ENCODE assay signal across 19 cellular contexts in the genomic region with DNA sequence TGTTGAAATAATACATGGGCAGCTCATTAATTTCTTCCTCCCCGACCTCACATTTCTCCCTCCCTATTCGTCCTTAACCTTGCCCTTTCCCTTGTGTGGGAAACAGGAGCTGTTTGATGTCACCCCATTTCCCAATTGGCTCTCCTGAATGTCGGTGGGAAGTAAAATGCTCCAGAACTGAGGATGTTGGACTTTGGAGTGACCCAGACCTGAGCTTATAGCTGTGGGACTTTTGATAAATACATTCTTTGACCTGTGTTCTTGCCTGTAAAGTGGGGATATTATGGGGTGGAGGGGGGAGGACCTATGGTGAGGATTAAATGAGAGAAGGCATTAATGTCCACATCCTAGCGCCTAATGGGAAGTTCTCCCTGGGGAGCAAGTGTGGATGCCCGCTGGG.
DNase-seq lines count a peak whose midpoint lies in the region; ATAC-seq and TF ChIP-seq lines count a peak whose summit lies in the region.
"Had no signal": no experiment of that assay in that cellular context is flagged by ENCODE, and none has a peak within 500 bp of the region (broad histone marks: within the 10 kb centered on the region; RNA-seq: fewer than 3 reads in every experiment).

No MANE protein-coding gene starts in this region.

- H3K4me1 ChIP-seq in mucosa of descending colon (ENCODE audit: low read depth), result peaks cover 13% of the 10 kb centered on the region
- H3K4me1 ChIP-seq in stomach, result peaks cover 0 to 27% (median 17%) of the 10 kb centered on the region in 4 donors
- peaks cover 0 to 4% of the 10 kb centered on the region in 2 donors for H3K4me1 ChIP-seq in ascending aorta

- no peaks in the 10 kb centered on the region for H3K9me3 ChIP-seq in mucosa of descending colon
- H3K9me3 ChIP-seq in stomach, result peaks cover 0 to 8% (median 0%) of the 10 kb centered on the region in 4 donors
- H3K9me3 ChIP-seq in ascending aorta, result no peaks in the 10 kb centered on the region

- 54 to 63% (median 55%) methylated on average over 5 of the region's 5 CpGs for WGBS in stomach, 5 donors

- H3K27ac ChIP-seq in stomach, result peak overlapping the region in 4 of 5 donors; percentile 20 to 61 (median 50)
- no peak overlapping the region for H3K27ac ChIP-seq in ascending aorta
- H3K27ac ChIP-seq: BLaER1, HL-60 had no signal

- TF ChIP-seq CTCF in mucosa of descending colon (IDR thresholded peaks at IDR 0.05) (no peak), stomach (IDR thresholded peaks at IDR 0.05) (no peak), ascending aorta (IDR thresholded peaks at IDR 0.05) (no peak)

- H3K36me3 ChIP-seq in mucosa of descending colon (ENCODE audit: low read depth) (no peaks in the 10 kb centered on the region), stomach (peaks cover 0 to 24% (median 12%) of the 10 kb centered on the region in 4 donors), ascending aorta (peaks cover 0 to 6% of the 10 kb centered on the region in 2 donors)

- DNase-seq in NCI-H526 (lab: John Stamatoyannopoulos, UW) (peak; percentile 75 to 85), NCI-H526 treated with DMSO at 0.1 percent for 48 hours (lab: John Stamatoyannopoulos, UW) (no peak), left colon (no peak), mucosa of descending colon (no peak), stomach (no peak), ascending aorta (ENCODE audit: low spot score in 2 of 2) (no peak)
- DNase-seq: 8988T; Calu3; CD4-positive, alpha-beta memory T cell; DMS 273 treated with DMSO at 0.1 percent for 48 hours; DMS53; DND-41; EL; H9; IMR-90 had no signal

- no peaks in the 10 kb centered on the region for H3K27me3 ChIP-seq in stomach
- H3K27me3 ChIP-seq in ascending aorta, result no peaks in the 10 kb centered on the region
- H3K27me3 ChIP-seq: BLaER1 had no signal

- ATAC-seq in left colon, result peak; percentile 53
- ATAC-seq in mucosa of descending colon, result peak; percentile 3
- ATAC-seq in GM18873 (IDR thresholded peaks at IDR 0.05; ENCODE audit: low FRiP score, unreplicated experiment), result no peak
- ATAC-seq: GM12878 had no signal

- no peak for TF ChIP-seq EP300 in stomach (IDR thresholded peaks at IDR 0.05)

- intact Hi-C loops in left colon (cut with DNase I, micrococcal nuclease), result no loop called here
- intact Hi-C loops in mucosa of descending colon (cut with DNase I, micrococcal nuclease), result no loop called here
- intact Hi-C loops in stomach (cut with DNase I; ENCODE audit: low total_unique reads), result no loop called here
- intact Hi-C loops in ascending aorta (cut with DNase I), result no loop called here

- TF ChIP-seq POLR2A in stomach (IDR thresholded peaks at IDR 0.05), result no peak

- H3K4me3 ChIP-seq in mucosa of descending colon (no peak overlapping the region), stomach (no peak overlapping the region), ascending aorta (no peak overlapping the region)
- H3K4me3 ChIP-seq: BLaER1, GM12878 had no signal

Comparison
In these comparisons a context has a peak if more than half of its experiments do, and no peak if none do; other contexts are left out.
1. DNase-seq: peak in NCI-H526 (2 of 2); none in NCI-H526 treated with DMSO at 0.1 percent for 48 hours (single experiment), left colon (0 of 2), mucosa of descending colon (0 of 3), stomach (single experiment) and ascending aorta (0 of 2).
2. H3K27ac ChIP-seq: peak in stomach (4 of 5); none in ascending aorta (0 of 2).